In genomic region chr9:121509175-121509574, GRCh38 we compare ENCODE assay signal across 26 cellular contexts. TPM values are rescaled to one million over a fixed set of nuclear protein-coding genes. Genes with fewer than 3 reads are reported as not detected.
"Had no signal": no experiment of that assay in that cellular context is flagged by ENCODE, and none has a peak within 500 bp of the region (broad histone marks: within the 10 kb centered on the region; RNA-seq: fewer than 3 reads in every experiment).

No MANE protein-coding gene starts in this region.

- H3K27ac ChIP-seq: body of pancreas, KMS-11, SJCRH30, WERI-Rb-1 had no signal

- DNase-seq: activated CD4-positive, alpha-beta T cell treated with anti-CD3 and anti-CD28 coated beads for 4 hours; activated CD8-positive, alpha-beta T cell treated with anti-CD3 and anti-CD28 coated beads, Interleukin-2, amount 10 ng/mL, durations not matched to agents 7 days and 5 days; activated effector memory CD4-positive, alpha-beta T cell treated with anti-CD3 and anti-CD28 coated beads, Interleukin-2, amount 50 U/mL, for 16 hours; activated naive CD4-positive, alpha-beta T cell treated with Interleukin-2 at 50 U/mL for 16 hours; activated naive CD8-positive, alpha-beta T cell treated with anti-CD3 and anti-CD28 coated beads, Interleukin-2, amount 50 U/mL, for 24 hours; activated T-cell treated with anti-CD3 and anti-CD28 coated beads, Interleukin-2, amount 50 U/mL, for 24 hours; amniotic stem cell; body of pancreas; MV-4-11; NCI-H1417 treated with DMSO at 0.1 percent for 48 hours; NCI-H1694; NCI-H510A; NK-92 treated with Interleukin-12 subunit alpha and Interleukin-12 subunit beta, amount 100 ng/mL, for 24 hours; OCI-M1; RPMI8226; SK-N-SH; T-helper 1 cell; WERI-Rb-1 had no signal

- H3K9ac ChIP-seq: KMS-11, SK-N-SH had no signal

- H3K9me3 ChIP-seq: ascending aorta, body of pancreas, SJCRH30, SK-N-SH had no signal

- H3K4me2 ChIP-seq: KMS-11, SK-N-SH had no signal

- H3K27ac Mint-ChIP-seq: activated CD8-positive, alpha-beta T cell treated with anti-CD3 and anti-CD28 coated beads, Interleukin-2, amount 10 ng/mL, durations not matched to agents 7 days and 5 days; activated naive CD4-positive, alpha-beta T cell treated with anti-CD3 and anti-CD28 coated beads, Interleukin-2, amount 50 U/mL, for 72 hours; activated naive CD8-positive, alpha-beta T cell treated with anti-CD3 and anti-CD28 coated beads, Interleukin-2, amount 50 U/mL, for 24 hours; activated T-cell treated with anti-CD3 and anti-CD28 coated beads, Interleukin-2, amount 50 U/mL, for 24 hours had no signal

- H3K4me1 Mint-ChIP-seq: activated naive CD8-positive, alpha-beta T cell treated with anti-CD3 and anti-CD28 coated beads, Interleukin-2, amount 50 U/mL, for 24 hours; central memory CD8-positive, alpha-beta T cell had no signal

- H3K4me3 Mint-ChIP-seq: activated CD8-positive, alpha-beta T cell treated with anti-CD3 and anti-CD28 coated beads, Interleukin-2, amount 10 ng/mL, durations not matched to agents 7 days and 5 days; activated naive CD8-positive, alpha-beta T cell treated with anti-CD3 and anti-CD28 coated beads, Interleukin-2, amount 50 U/mL, for 24 hours; activated T-cell treated with anti-CD3 and anti-CD28 coated beads, Interleukin-2, amount 50 U/mL, for 24 hours; central memory CD8-positive, alpha-beta T cell had no signal

- H3K4me3 ChIP-seq: ascending aorta, body of pancreas, SJCRH30 had no signal

- H3K9me3 Mint-ChIP-seq: activated naive CD4-positive, alpha-beta T cell treated with anti-CD3 and anti-CD28 coated beads, Interleukin-2, amount 50 U/mL, for 72 hours; activated naive CD8-positive, alpha-beta T cell treated with anti-CD3 and anti-CD28 coated beads, Interleukin-2, amount 50 U/mL, for 24 hours; activated T-cell treated with anti-CD3 and anti-CD28 coated beads, Interleukin-2, amount 50 U/mL, for 24 hours; central memory CD8-positive, alpha-beta T cell had no signal

- H3K4me1 ChIP-seq: body of pancreas, SJCRH30 had no signal

- H3K27me3 ChIP-seq: ascending aorta, body of pancreas, SJCRH30 had no signal

- H3K36me3 Mint-ChIP-seq: activated naive CD4-positive, alpha-beta T cell treated with anti-CD3 and anti-CD28 coated beads, Interleukin-2, amount 50 U/mL, for 72 hours had no signal

- H3K36me3 ChIP-seq: SJCRH30, WERI-Rb-1 had no signal

RNA-seq across cellular contexts. Expression of gene GGTA1, which starts 9.5 kb away (rescaled TPM):
- total RNA-seq: activated CD8-positive, alpha-beta T cell treated with anti-CD3 and anti-CD28 coated beads, Interleukin-2, amount 10 ng/mL, durations not matched to agents 7 days and 5 days; activated naive CD4-positive, alpha-beta T cell treated with anti-CD3 and anti-CD28 coated beads, Interleukin-2, amount 50 U/mL, for 72 hours; bronchial epithelial cell; MCF 10A; SJCRH30; T-helper 2 cell treated with Interferon-gamma antibody and Interleukin-4, amounts not matched to agents 100 ng/mL and 5 ng/mL, for 36 hours had no signal
